In genomic region chr12:54229624-54230212, GRCh38 we compare ENCODE assay signal across 1 cellular context.
A peak's percentile ranks its signal among the peaks of the same experiment; 100 is the strongest.
TF ChIP-seq lines count a peak whose summit lies in the region.

No MANE protein-coding gene starts in this region.

TF ChIP-seq in HEK293, 187 proteins besides CTCF, POLR2A, EP300 and RAD21 (continued from another document and continues in another):
- TF ChIP-seq ZBTB11 (tag by site-specific recombination; conservative IDR thresholded peaks at IDR 0.05; ENCODE audit: low read depth) = no peak
- TF ChIP-seq GLIS2 (tag by site-specific recombination; IDR thresholded peaks at IDR 0.05) = peak; percentile 18; the same call in 1 of the 2 replicates
- no peak for TF ChIP-seq ZNF121 (tag by site-specific recombination; IDR thresholded peaks at IDR 0.05)
- TF ChIP-seq KLF1 (tag by site-specific recombination; IDR thresholded peaks at IDR 0.05) = no peak
- no peak for TF ChIP-seq ZNF561 (tag by site-specific recombination; IDR thresholded peaks at IDR 0.05; ENCODE audit: borderline replicate concordance)
- no peak for TF ChIP-seq ZFP3 (tag by site-specific recombination; IDR thresholded peaks at IDR 0.05; ENCODE audit: low read depth)
- no peak for TF ChIP-seq ZNF785 (tag by site-specific recombination; IDR thresholded peaks at IDR 0.05)
- TF ChIP-seq ZNF518A (tag by site-specific recombination; conservative IDR thresholded peaks at IDR 0.05; ENCODE audit: low read depth) = 0 out of 2 replicates have a peak, but pooled peaks have one; percentile 12
- no peak for TF ChIP-seq HOXD13 (CRISPR knock-in tag; IDR thresholded peaks at IDR 0.05; ENCODE audit: borderline replicate concordance)
- TF ChIP-seq ZNF324 (tag by site-specific recombination; IDR thresholded peaks at IDR 0.05) = peak; percentile 82
- TF ChIP-seq KLF9 (tag by site-specific recombination; IDR thresholded peaks at IDR 0.05; ENCODE audit: low read depth) = 0 out of 2 replicates have a peak, but pooled peaks have one; percentile 10
- no peak for TF ChIP-seq ZNF501 (tag by site-specific recombination; IDR thresholded peaks at IDR 0.05)
- TF ChIP-seq BCL11A (tag by site-specific recombination; IDR thresholded peaks at IDR 0.05; ENCODE audit: low read depth) = no peak
- no peak for TF ChIP-seq ZNF585B (tag by site-specific recombination; IDR thresholded peaks at IDR 0.05)
- no peak for TF ChIP-seq ZNF626 (tag by site-specific recombination; IDR thresholded peaks at IDR 0.05)
- TF ChIP-seq SCRT1 (tag by site-specific recombination; IDR thresholded peaks at IDR 0.05; ENCODE audit: borderline replicate concordance) = no peak
- peak; percentile 98 for TF ChIP-seq ZNF600 (tag by site-specific recombination; IDR thresholded peaks at IDR 0.05)
- peak; percentile 91 for TF ChIP-seq ZFHX2 (tag by site-specific recombination; conservative IDR thresholded peaks at IDR 0.05)
- TF ChIP-seq ZNF214 (tag by site-specific recombination; IDR thresholded peaks at IDR 0.05; ENCODE audit: borderline replicate concordance) = no peak
- TF ChIP-seq ZSCAN5A (tag by site-specific recombination; IDR thresholded peaks at IDR 0.05) = no peak
- no peak for TF ChIP-seq ZNF837 (tag by site-specific recombination; IDR thresholded peaks at IDR 0.05)
- no peak for TF ChIP-seq ZNF791 (tag by site-specific recombination; IDR thresholded peaks at IDR 0.05)
- TF ChIP-seq ZFP41 (tag by site-specific recombination; IDR thresholded peaks at IDR 0.05; ENCODE audit: borderline replicate concordance) = no peak
- 0 out of 2 replicates have a peak, but pooled peaks have one; percentile 41 for TF ChIP-seq ZNF843 (tag by site-specific recombination; IDR thresholded peaks at IDR 0.05)
- TF ChIP-seq ZNF670 (tag by site-specific recombination; IDR thresholded peaks at IDR 0.05; ENCODE audit: low read depth) = no peak
- no peak for TF ChIP-seq ZNF510 (tag by site-specific recombination; IDR thresholded peaks at IDR 0.05; ENCODE audit: insufficient replicate concordance)
- TF ChIP-seq ZNF423 (tag by site-specific recombination; IDR thresholded peaks at IDR 0.05) = no peak
- TF ChIP-seq ZNF488 (tag by site-specific recombination; IDR thresholded peaks at IDR 0.05) = no peak
- no peak for TF ChIP-seq ZBTB26 (tag by site-specific recombination; optimal IDR thresholded peaks at IDR 0.05)
- TF ChIP-seq PRDM6 (tag by site-specific recombination; IDR thresholded peaks at IDR 0.05) = no peak
- no peak for TF ChIP-seq ZSCAN4 (tag by site-specific recombination; IDR thresholded peaks at IDR 0.05)
- TF ChIP-seq ZNF132 (tag by site-specific recombination; IDR thresholded peaks at IDR 0.05; ENCODE audit: borderline replicate concordance) = no peak
- peak; percentile 70; the same call in 1 of the 2 replicates for TF ChIP-seq ZFP37 (tag by site-specific recombination; IDR thresholded peaks at IDR 0.05)
- TF ChIP-seq ATF2 (tag by site-specific recombination; IDR thresholded peaks at IDR 0.05; ENCODE audit: low read depth) = peak; percentile 98
- TF ChIP-seq ZNF555 (tag by site-specific recombination; conservative IDR thresholded peaks at IDR 0.05) = no peak
- no peak for TF ChIP-seq ZNF623 (tag by site-specific recombination; IDR thresholded peaks at IDR 0.05)
- no peak for TF ChIP-seq ZNF211 (tag by site-specific recombination; IDR thresholded peaks at IDR 0.05; ENCODE audit: low read depth)
- TF ChIP-seq SETDB1 (IDR thresholded peaks at IDR 0.05; ENCODE audit: insufficient read length, low read length) = no peak
- peak; percentile 83 for TF ChIP-seq SP7 (tag by site-specific recombination; IDR thresholded peaks at IDR 0.05)
- peak; percentile 56 for TF ChIP-seq OSR2 (tag by site-specific recombination; IDR thresholded peaks at IDR 0.05)
- TF ChIP-seq ZNF426 (tag by site-specific recombination; IDR thresholded peaks at IDR 0.05) = no peak
- TF ChIP-seq ZEB2 (tag by site-specific recombination; IDR thresholded peaks at IDR 0.05) = peak; percentile 76
- TF ChIP-seq ZNF112 (tag by site-specific recombination; IDR thresholded peaks at IDR 0.05) = no peak
- TF ChIP-seq ZNF660 (tag by site-specific recombination; IDR thresholded peaks at IDR 0.05) = peak; percentile 73
- no peak for TF ChIP-seq ZNF37A (tag by site-specific recombination; IDR thresholded peaks at IDR 0.05)
- TF ChIP-seq ZNF639 (tag by site-specific recombination; IDR thresholded peaks at IDR 0.05) = no peak; the same call in 1 of the 2 replicates
- no peak for TF ChIP-seq ZNF239 (tag by site-specific recombination; IDR thresholded peaks at IDR 0.05)
- TF ChIP-seq ZNF416 (tag by site-specific recombination; IDR thresholded peaks at IDR 0.05) = no peak
- peak; percentile 68 for TF ChIP-seq ZIC2 (tag by site-specific recombination; IDR thresholded peaks at IDR 0.05)
- no peak for TF ChIP-seq ZSCAN23 (tag by site-specific recombination; IDR thresholded peaks at IDR 0.05)
- TF ChIP-seq SP3 (tag by site-specific recombination; IDR thresholded peaks at IDR 0.05) = no peak
- no peak for TF ChIP-seq ZNF140 (tag by site-specific recombination; IDR thresholded peaks at IDR 0.05)
